ENCODE assay signal across 9 cellular contexts in the genomic region with DNA sequence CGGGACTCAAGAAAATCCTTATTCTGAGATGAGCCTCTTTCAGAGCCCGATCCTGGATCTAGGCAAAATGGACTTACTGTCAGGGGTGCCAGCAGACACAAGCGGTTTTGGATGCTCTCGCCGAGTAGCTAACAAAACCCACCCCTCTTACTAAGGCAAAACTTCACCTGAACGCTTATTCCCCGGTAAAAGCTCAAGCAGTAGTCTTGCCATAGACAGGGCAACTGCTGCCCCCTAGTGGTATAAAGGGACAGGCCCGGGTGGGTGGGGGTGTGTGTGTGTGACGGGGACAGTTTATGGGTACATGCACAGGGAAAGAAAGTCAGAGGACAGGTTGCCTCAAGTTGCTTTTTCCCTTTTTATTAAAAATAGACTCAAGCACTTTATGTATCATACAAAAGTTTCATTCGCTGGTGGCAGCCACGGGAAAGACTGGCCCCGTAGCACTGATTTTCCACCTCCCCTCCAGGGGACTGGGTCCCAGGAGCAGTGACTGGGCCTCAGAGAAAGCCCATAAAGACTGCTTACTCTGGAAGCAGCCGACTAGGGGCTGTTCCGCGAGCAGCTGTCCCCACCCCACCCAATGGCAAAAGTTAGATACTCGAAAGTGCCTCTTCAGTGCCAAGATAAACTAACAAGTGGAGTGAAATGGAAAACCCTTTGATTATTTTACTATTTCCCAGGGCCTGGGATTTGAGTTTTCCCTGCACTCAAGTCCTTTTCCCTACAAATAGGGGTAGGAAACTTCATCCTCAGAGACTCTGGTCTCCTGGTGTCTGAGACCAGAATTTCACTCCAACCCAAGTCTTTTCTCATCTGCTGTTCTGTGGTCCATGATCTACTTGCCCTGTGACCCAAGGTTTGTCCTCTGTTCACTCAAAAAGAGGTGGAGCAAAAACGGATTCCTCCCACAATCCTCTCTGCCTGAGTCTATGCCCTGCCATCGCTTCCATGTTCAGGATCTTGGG. TPM values are rescaled to one million over a fixed set of nuclear protein-coding genes. Genes with fewer than 3 reads are reported as not detected.
DNase-seq lines count a peak whose midpoint lies in the region; ATAC-seq and TF ChIP-seq lines count a peak whose summit lies in the region.
"Had no signal": no experiment of that assay in that cellular context is flagged by ENCODE, and none has a peak within 500 bp of the region (broad histone marks: within the 10 kb centered on the region; RNA-seq: fewer than 3 reads in every experiment).

No MANE protein-coding gene starts in this region.

- no peak overlapping the region for H3K4me3 ChIP-seq in BLaER1 treated with 17β-estradiol and CSF1 and Interleukin-3, amounts not matched to agents 10 nM and 100 nM
- no peak overlapping the region for H3K4me3 ChIP-seq in Peyer's patch
- H3K4me3 ChIP-seq in fibroblast of the aortic adventitia (ENCODE audit: low read depth, low read length), result no peak overlapping the region
- no peak overlapping the region for H3K4me3 ChIP-seq in tibial artery

- H3K27me3 ChIP-seq in BLaER1 treated with 17β-estradiol and CSF1 and Interleukin-3, amounts not matched to agents 10 nM and 100 nM, result peaks cover 46 to 56% (median 50%) of the 10 kb centered on the region in 11 experiments
- peaks cover 0 to 15% of the 10 kb centered on the region in 2 donors for H3K27me3 ChIP-seq in Peyer's patch
- H3K27me3 ChIP-seq in tibial artery, result peaks cover 0 to 39% of the 10 kb centered on the region in 2 donors

- H3K4me1 ChIP-seq in BLaER1 treated with 17β-estradiol and CSF1 and Interleukin-3, amounts not matched to agents 10 nM and 100 nM, result peaks cover 71 to 97% (median 87%) of the 10 kb centered on the region in 10 experiments
- H3K4me1 ChIP-seq in Peyer's patch, result peaks cover 0 to 23% (median 5%) of the 10 kb centered on the region in 4 donors
- H3K4me1 ChIP-seq in tibial artery, result peaks cover 0 to 67% (median 49%) of the 10 kb centered on the region in 4 donors

- no peak for TF ChIP-seq POLR2A in Peyer's patch (IDR thresholded peaks at IDR 0.05)

- no peaks in the 10 kb centered on the region for H3K9me3 ChIP-seq in BLaER1 treated with 17β-estradiol and CSF1 and Interleukin-3, amounts not matched to agents 10 nM and 100 nM (replicated peaks in 1 of 11)
- H3K9me3 ChIP-seq in Peyer's patch (no peaks in the 10 kb centered on the region), tibial artery (no peaks in the 10 kb centered on the region)

- H3K27me3 Mint-ChIP-seq in activated T-cell treated with anti-CD3 and anti-CD28 coated beads, Interleukin-2, amount 50 U/mL, for 72 hours (ENCODE audit: low read depth), result peaks cover 49% of the 10 kb centered on the region

- ATAC-seq in activated T-cell treated with anti-CD3 and anti-CD28 coated beads, Interleukin-2, amount 50 U/mL, for 72 hours (replicated peaks in 1 of 2), result peak; percentile 83 to 84
- ATAC-seq in omental fat pad (ENCODE audit: low FRiP score), result peak; percentile 53

- peak overlapping the region; percentile 3 to 98 (median 23); a peak in 11 of 22 replicates for H3K4me2 ChIP-seq in BLaER1 treated with 17β-estradiol and CSF1 and Interleukin-3, amounts not matched to agents 10 nM and 100 nM

- no peak overlapping the region for H3K27ac ChIP-seq in BLaER1 treated with 17β-estradiol and CSF1 and Interleukin-3, amounts not matched to agents 10 nM and 100 nM
- H3K27ac ChIP-seq in Peyer's patch (peak overlapping the region in 2 of 4 donors; percentile 25 to 39), tibial artery (peak overlapping the region; percentile 13 to 46)

- TF ChIP-seq CTCF in Peyer's patch (IDR thresholded peaks at IDR 0.05), result peak; percentile 59 to 91 (median 64)
- TF ChIP-seq CTCF in fibroblast of the aortic adventitia (IDR thresholded peaks at IDR 0.05; ENCODE audit: insufficient read depth, low read length), result peak; percentile 90
- TF ChIP-seq CTCF in omental fat pad (IDR thresholded peaks at IDR 0.05), result peak in 1 of 3 donors; percentile 40
- peak; percentile 72 to 90 for TF ChIP-seq CTCF in tibial artery (IDR thresholded peaks at IDR 0.05)

- no peaks in the 10 kb centered on the region for H3K36me3 Mint-ChIP-seq in activated T-cell treated with anti-CD3 and anti-CD28 coated beads, Interleukin-2, amount 50 U/mL, for 72 hours (ENCODE audit: insufficient read depth in 2 of 2)

- peaks cover 0 to 57% (median 42%) of the 10 kb centered on the region in 11 experiments; a peak in 18 of 22 replicates for H4K20me1 ChIP-seq in BLaER1 treated with 17β-estradiol and CSF1 and Interleukin-3, amounts not matched to agents 10 nM and 100 nM

- H3K27ac Mint-ChIP-seq in activated T-cell treated with anti-CD3 and anti-CD28 coated beads, Interleukin-2, amount 50 U/mL, for 72 hours, result no peak overlapping the region

- peak; percentile 67 for DNase-seq in GM19240 (ENCODE audit: insufficient read length, low spot score)
- DNase-seq in HT-29 (ENCODE audit: low spot score), result peak; percentile 87
- DNase-seq in Peyer's patch, result peak; percentile 74 to 94 (median 83)
- DNase-seq in activated T-cell treated with anti-CD3 and anti-CD28 coated beads, Interleukin-2, amount 50 U/mL, for 72 hours, result peak; percentile 88 to 91
- DNase-seq in fibroblast of the aortic adventitia (ENCODE audit: low read depth), result peak; percentile 74
- peak; percentile 80 for DNase-seq in omental fat pad (ENCODE audit: low spot score)
- peak; percentile 87 for DNase-seq in tibial artery

- no peak overlapping the region for H3K4me3 Mint-ChIP-seq in activated T-cell treated with anti-CD3 and anti-CD28 coated beads, Interleukin-2, amount 50 U/mL, for 72 hours

- H3K36me3 ChIP-seq in BLaER1 treated with 17β-estradiol and CSF1 and Interleukin-3, amounts not matched to agents 10 nM and 100 nM, result no peaks in the 10 kb centered on the region
- H3K36me3 ChIP-seq in Peyer's patch (no peaks in the 10 kb centered on the region), tibial artery (no peaks in the 10 kb centered on the region)

- intact Hi-C loops in tibial artery (cut with DNase I; ENCODE audit: low total_unique reads), result loop anchor here (10.0 kb wide), 2 partner anchors 150 to 190 kb away; no protein-coding TSS in a partner anchor

- H3K9ac ChIP-seq in BLaER1 treated with 17β-estradiol and CSF1 and Interleukin-3, amounts not matched to agents 10 nM and 100 nM, result no peak overlapping the region

- peaks cover 43% of the 10 kb centered on the region for H3K4me1 Mint-ChIP-seq in activated T-cell treated with anti-CD3 and anti-CD28 coated beads, Interleukin-2, amount 50 U/mL, for 72 hours (ENCODE audit: low read depth)

- H3K9me3 Mint-ChIP-seq in activated T-cell treated with anti-CD3 and anti-CD28 coated beads, Interleukin-2, amount 50 U/mL, for 72 hours, result no peaks in the 10 kb centered on the region

RNA-seq across cellular contexts. Expression of a gene that starts 4.7 kb away (rescaled TPM):
- not detected in 2 replicates for total RNA-seq in HT-29 (2014; rRNA removed; shearing (Covaris generic))
- total RNA-seq in Peyer's patch (1 to 10 TPM in 1 of 4 donors, under 1 TPM in 3; 0.35 to 2.5 (median 0.71) TPM), fibroblast of the aortic adventitia (ENCODE audit: low replicate concordance) (1.4 and 1.7 TPM in 2 replicates), omental fat pad (1 to 10 TPM in 3 of 4 donors, under 1 TPM in 1; 0.63 to 1.8 (median 1.5) TPM)
- total RNA-seq in activated T-cell treated with anti-CD3 and anti-CD28 coated beads, Interleukin-2, amount 50 U/mL, for 72 hours, result 1 to 10 TPM; 1.1 to 1.3 TPM

RNA-seq across cellular contexts. Expression of a gene that starts 12.5 kb away (rescaled TPM):
- 19.1 and 19.8 TPM in 2 replicates for total RNA-seq in HT-29 (2014; rRNA removed; shearing (Covaris generic))
- total RNA-seq in Peyer's patch (10 to 100 TPM in 3 of 4 donors, 1 to 10 TPM in 1; 9.1 to 16.1 (median 12.8) TPM), fibroblast of the aortic adventitia (ENCODE audit: low replicate concordance) (12.6 and 16.2 TPM in 2 replicates), omental fat pad (10 to 100 TPM; 12.3 to 26.1 (median 15.7) TPM)
- 10 to 100 TPM; 15.1 to 16.1 TPM for total RNA-seq in activated T-cell treated with anti-CD3 and anti-CD28 coated beads, Interleukin-2, amount 50 U/mL, for 72 hours

RNA-seq across cellular contexts. Expression of a gene that starts 22.9 kb away (rescaled TPM):
- total RNA-seq in HT-29 (2014; rRNA removed; shearing (Covaris generic)), result 63.0 and 65.9 TPM in 2 replicates
- 10 to 100 TPM; 27.2 to 69.7 (median 60.1) TPM for total RNA-seq in Peyer's patch
- total RNA-seq in activated T-cell treated with anti-CD3 and anti-CD28 coated beads, Interleukin-2, amount 50 U/mL, for 72 hours, result 10 to 100 TPM; 62.8 to 62.9 TPM
- 30.0 and 49.6 TPM in 2 replicates for total RNA-seq in fibroblast of the aortic adventitia (ENCODE audit: low replicate concordance)
- 10 to 100 TPM; 44.1 to 61.5 (median 50.7) TPM for total RNA-seq in omental fat pad

RNA-seq across cellular contexts. Expression of a gene that starts 47.5 kb away (rescaled TPM):
- not detected in 2 replicates for total RNA-seq in HT-29 (2014; rRNA removed; shearing (Covaris generic))
- 100 to 1,000 TPM in 2 of 4 donors, 10 to 100 TPM in 2; 29.9 to 158 (median 93.1) TPM for total RNA-seq in Peyer's patch
- not detected for total RNA-seq in activated T-cell treated with anti-CD3 and anti-CD28 coated beads, Interleukin-2, amount 50 U/mL, for 72 hours
- 64.9 and 77.0 TPM in 2 replicates for total RNA-seq in fibroblast of the aortic adventitia (ENCODE audit: low replicate concordance)
- total RNA-seq in omental fat pad, result 1,000 to 10,000 TPM in 1 of 4 donors, 100 to 1,000 TPM in 3; 500 to 1,674 (median 892) TPM
- total RNA-seq: T-helper 2 cell treated with Interferon-gamma antibody and Interleukin-4, amounts not matched to agents 100 ng/mL and 5 ng/mL, for 36 hours had no signal

Comparison
In these comparisons a context has a peak if more than half of its experiments do, and no peak if none do; other contexts are left out.
1. H3K27ac ChIP-seq: peak in tibial artery (2 of 2); none in BLaER1 treated with 17β-estradiol and CSF1 and Interleukin-3, amounts not matched to agents 10 nM and 100 nM (0 of 11).
2. Peak in every context shown above with its lines, with median percentiles within 50 percentile points of each other: DNase-seq.